14 cellular contexts compared by ENCODE assay signal in the genomic region with DNA sequence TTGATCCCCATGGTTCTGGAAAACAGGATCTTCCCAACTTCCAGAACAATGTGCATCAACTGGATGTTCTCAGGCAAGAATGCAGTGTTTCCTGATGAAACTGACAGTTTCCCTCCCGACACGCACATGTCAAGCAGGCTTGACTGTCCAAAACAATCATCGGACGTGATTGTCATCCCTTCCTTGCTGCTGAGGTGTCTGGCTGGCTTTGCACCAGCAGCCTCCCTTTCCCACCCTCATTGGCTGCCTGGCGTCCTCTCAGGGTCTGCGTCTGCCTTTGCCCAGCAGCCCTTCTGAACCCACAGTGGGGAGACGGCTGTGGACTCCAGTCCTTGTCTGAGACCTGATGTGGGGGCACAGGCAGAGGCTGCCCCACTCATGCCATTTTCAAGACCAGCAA.
"Had no signal": no experiment of that assay in that cellular context is flagged by ENCODE, and none has a peak within 500 bp of the region (broad histone marks: within the 10 kb centered on the region; RNA-seq: fewer than 3 reads in every experiment).

No MANE protein-coding gene starts in this region.

- H3K4me2 ChIP-seq: SK-N-SH had no signal

- ATAC-seq: left lobe of liver; stimulated activated effector memory CD8-positive, alpha-beta T cell treated with anti-CD3 and anti-CD28 coated beads, Interleukin-12 subunit alpha, Interleukin-12 subunit beta, amount 100 ng/mL, for 72 hours had no signal

- H3K27ac ChIP-seq: breast epithelium, vagina had no signal

- DNase-seq: activated CD4-positive, CD25-positive, alpha-beta regulatory T cell treated with anti-CD3 and anti-CD28 coated beads, Interleukin-2, amount 50 U/mL, for 72 hours; aorta; islet precursor cell; posterior cingulate gyrus; SK-N-SH; stimulated activated CD4-positive, alpha-beta T cell treated with anti-CD3 and anti-CD28 coated beads, Interleukin-12 subunit alpha, Interleukin-12 subunit beta, amount 100 ng/mL, for 4 hours; stimulated activated CD4-positive, alpha-beta T cell treated with anti-CD3 and anti-CD28 coated beads, Interleukin-2, amount 100 ng/mL, for 24 hours; T-helper 1 cell; T1000; tibial artery had no signal

- H3K27me3 ChIP-seq: breast epithelium, tibial artery, vagina had no signal

- H3K4me1 ChIP-seq: breast epithelium, vagina had no signal

- H3K4me3 ChIP-seq: breast epithelium, tibial artery, vagina had no signal

- H3K9me3 ChIP-seq: breast epithelium, SK-N-SH, tibial artery, vagina had no signal

- H3K36me3 ChIP-seq: breast epithelium, vagina had no signal
